ENCODE assay signal across 28 cellular contexts in the genomic region with DNA sequence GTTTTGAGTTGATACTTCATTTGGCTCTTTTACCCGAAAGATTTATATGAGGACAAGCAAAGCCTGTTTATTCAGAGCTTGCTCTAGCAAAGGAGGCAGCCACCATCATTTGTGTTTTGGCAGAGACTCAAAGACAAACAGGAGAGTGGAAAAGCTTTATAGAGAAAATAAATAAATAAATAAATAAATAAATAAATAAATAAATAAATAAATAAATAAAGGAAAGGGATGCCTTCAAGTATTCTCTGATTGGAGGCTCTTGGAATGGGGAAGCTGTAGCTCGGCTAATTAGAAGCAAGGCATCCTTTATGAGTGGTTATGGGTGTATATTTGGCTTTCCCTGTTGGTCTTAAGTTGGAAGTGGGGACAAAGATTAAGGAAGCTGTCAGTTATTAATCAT.
"Had no signal": no experiment of that assay in that cellular context is flagged by ENCODE, and none has a peak within 500 bp of the region (broad histone marks: within the 10 kb centered on the region; RNA-seq: fewer than 3 reads in every experiment).

No MANE protein-coding gene starts in this region.

- H3K27me3 ChIP-seq: colonic mucosa, dorsolateral prefrontal cortex, esophagus muscularis mucosa, esophagus squamous epithelium, foreskin keratinocyte, gastrocnemius medialis, gastroesophageal sphincter, heart left ventricle, heart right ventricle had no signal

- H3K27ac ChIP-seq: colonic mucosa, coronary artery, dorsolateral prefrontal cortex, epithelial cell of prostate, esophagus muscularis mucosa, esophagus squamous epithelium, foreskin keratinocyte, gastrocnemius medialis, gastroesophageal sphincter, heart left ventricle, heart right ventricle had no signal

- H3K36me3 ChIP-seq: colonic mucosa, esophagus muscularis mucosa, esophagus squamous epithelium, gastrocnemius medialis, gastroesophageal sphincter, heart left ventricle, heart right ventricle had no signal

- H3K9me3 ChIP-seq: colonic mucosa, esophagus muscularis mucosa, esophagus squamous epithelium, gastrocnemius medialis, gastroesophageal sphincter had no signal

- H3K4me1 ChIP-seq: colonic mucosa, esophagus muscularis mucosa, foreskin keratinocyte, gastrocnemius medialis, gastroesophageal sphincter, heart left ventricle, heart right ventricle had no signal

- FAIRE-seq: colon, endometrium, endothelial cell of umbilical vein, frontal cortex had no signal

- DNase-seq: colonic mucosa; cortex of kidney; dermis blood vessel endothelial cell; dorsolateral prefrontal cortex; effector CD4-positive, alpha-beta T cell; effector CD8-positive, alpha-beta T cell; effector memory CD4-positive, alpha-beta T cell; effector memory CD8-positive, alpha-beta T cell; endodermal cell; erythroblast; esophagus squamous epithelium; foreskin fibroblast; foreskin keratinocyte; foreskin melanocyte; gastrocnemius medialis; glutamatergic neuron; head of caudate nucleus; heart left ventricle; heart right ventricle had no signal

- H3K4me3 ChIP-seq: colonic mucosa, coronary artery, dorsolateral prefrontal cortex, esophagus muscularis mucosa, esophagus squamous epithelium, gastrocnemius medialis, gastroesophageal sphincter, heart left ventricle, heart right ventricle had no signal

- ATAC-seq: effector memory CD8-positive, alpha-beta T cell; esophagus mucosa; foreskin keratinocyte; gastrocnemius medialis; gastroesophageal sphincter; heart left ventricle; heart right ventricle had no signal
